In the genomic region with DNA sequence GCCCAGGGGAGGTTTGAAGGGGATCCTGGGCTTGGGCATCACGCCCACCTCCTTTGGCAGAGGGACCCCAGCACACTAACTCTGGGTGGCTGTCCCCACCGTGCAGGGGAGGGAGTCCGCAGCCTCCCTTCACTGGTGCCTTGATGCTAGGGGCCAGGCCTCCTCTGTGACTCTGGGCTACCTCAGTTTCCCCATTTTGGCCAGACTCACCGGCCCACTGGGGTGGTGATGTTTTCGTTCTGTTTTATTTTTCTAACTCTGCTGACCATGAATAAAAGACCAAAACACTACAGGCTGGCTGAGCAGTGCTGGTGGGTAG, we compare ENCODE assay signal across 8 cellular contexts. TPM values are rescaled to one million over a fixed set of nuclear protein-coding genes. Genes with fewer than 3 reads are reported as not detected.
DNase-seq lines count a peak whose midpoint lies in the region; ATAC-seq and TF ChIP-seq lines count a peak whose summit lies in the region.

No MANE protein-coding gene starts in this region.

- H3K4me1 Mint-ChIP-seq in activated T-helper 17 cell treated with anti-CD3 and anti-CD28 coated beads, Interleukin-2, amount 50 U/mL, for 72 hours, result no peaks in the 10 kb centered on the region
- H3K4me1 Mint-ChIP-seq in stimulated activated naive B cell treated with anti-CD40 and anti-IgM and Interleukin-4, amounts not matched to agents 10 μg/mL and 1 μg/mL and 100 μg/mL, for 72 hours, result peaks cover 25 to 37% of the 10 kb centered on the region in 2 donors

- ATAC-seq in activated T-helper 17 cell treated with anti-CD3 and anti-CD28 coated beads, Interleukin-2, amount 50 U/mL, for 72 hours (replicated peaks), result no peak
- ATAC-seq in right cardiac atrium (no peak), GM18502 (IDR thresholded peaks at IDR 0.05; ENCODE audit: poor library complexity, unreplicated experiment) (no peak)
- ATAC-seq in stimulated activated naive B cell treated with anti-CD40 and anti-IgM and Interleukin-4, amounts not matched to agents 10 μg/mL and 1 μg/mL and 100 μg/mL, for 72 hours (replicated peaks), result peak in 1 of 2 donors; percentile 6

- H3K27ac ChIP-seq in HEK293 (ENCODE audit: extremely low read depth, low read depth, low read length) (peak overlapping the region; percentile 86; the same call in 1 of the 2 replicates), right cardiac atrium (ENCODE audit: low read length) (peak overlapping the region; percentile 55)

- 45% methylated on average over 5 of the region's 5 CpGs for WGBS in right cardiac atrium

- H3K36me3 Mint-ChIP-seq in activated T-helper 17 cell treated with anti-CD3 and anti-CD28 coated beads, Interleukin-2, amount 50 U/mL, for 72 hours (ENCODE audit: low read depth), result peaks cover 49% of the 10 kb centered on the region
- H3K36me3 Mint-ChIP-seq in stimulated activated naive B cell treated with anti-CD40 and anti-IgM and Interleukin-4, amounts not matched to agents 10 μg/mL and 1 μg/mL and 100 μg/mL, for 72 hours, result peaks cover 33 to 46% of the 10 kb centered on the region in 2 donors

- peak overlapping the region; percentile 95 for H3K27ac Mint-ChIP-seq in activated T-helper 17 cell treated with anti-CD3 and anti-CD28 coated beads, Interleukin-2, amount 50 U/mL, for 72 hours
- H3K27ac Mint-ChIP-seq in stimulated activated naive B cell treated with anti-CD40 and anti-IgM and Interleukin-4, amounts not matched to agents 10 μg/mL and 1 μg/mL and 100 μg/mL, for 72 hours, result peak overlapping the region; percentile 98

- intact Hi-C loops in right cardiac atrium (cut with DNase I), result no loop called here

- TF ChIP-seq CTCF in HEK293 (tag by site-specific recombination; IDR thresholded peaks at IDR 0.05), result no peak

- H3K4me1 ChIP-seq in HEK293 (ENCODE audit: control insufficient read depth, insufficient read depth, low read length) (no peaks in the 10 kb centered on the region; the same call in 1 of the 2 replicates), right cardiac atrium (ENCODE audit: control insufficient read depth, insufficient read depth, low read length) (no peaks in the 10 kb centered on the region)

- no peaks in the 10 kb centered on the region for H3K27me3 ChIP-seq in right cardiac atrium (ENCODE audit: control insufficient read depth, insufficient read depth)

- peaks cover 9 to 18% of the 10 kb centered on the region in 2 experiments; a peak in 2 of 3 replicates for H3K36me3 ChIP-seq in HEK293 (ENCODE audit: control insufficient read depth in 2 of 2, insufficient read depth in 1 of 2, low read length in 2 of 2)

- no peaks in the 10 kb centered on the region for H3K9me3 Mint-ChIP-seq in activated T-helper 17 cell treated with anti-CD3 and anti-CD28 coated beads, Interleukin-2, amount 50 U/mL, for 72 hours
- no peaks in the 10 kb centered on the region for H3K9me3 Mint-ChIP-seq in stimulated activated naive B cell treated with anti-CD40 and anti-IgM and Interleukin-4, amounts not matched to agents 10 μg/mL and 1 μg/mL and 100 μg/mL, for 72 hours

- POLR2A ChIA-PET in HEK293 (lab: Yijun Ruan, JAX), result interaction anchor here (1.0 to 1.4 kb wide), 4 partner anchors 8 to 161 kb away, joined by 6 to 9 read pairs (median 7); partner anchors contain the start of genes POP7, SLC12A9, SRRT and UFSP1

- peak in 1 of 3 donors; percentile 74 for DNase-seq in right cardiac atrium
- no peak for DNase-seq in stimulated activated naive B cell treated with anti-CD40 and anti-IgM and Interleukin-4, amounts not matched to agents 10 μg/mL and 1 μg/mL and 100 μg/mL, for 72 hours
- no peak for DNase-seq in SIG-M5 (lab: John Stamatoyannopoulos, UW)
- DNase-seq in SHP77 treated with DMSO at 0.1 percent for 48 hours (lab: John Stamatoyannopoulos, UW), result no peak
- no peak for DNase-seq in NCI-H1417 treated with DMSO at 0.1 percent for 48 hours (lab: John Stamatoyannopoulos, UW)

- peak overlapping the region; percentile 64 for H3K4me3 ChIP-seq in HEK293 (ENCODE audit: low read depth, low read length)
- peak overlapping the region; percentile 89 for H3K4me3 ChIP-seq in right cardiac atrium (ENCODE audit: low read length)

- H3K4me3 Mint-ChIP-seq in activated T-helper 17 cell treated with anti-CD3 and anti-CD28 coated beads, Interleukin-2, amount 50 U/mL, for 72 hours, result peak overlapping the region; percentile 86
- H3K4me3 Mint-ChIP-seq in stimulated activated naive B cell treated with anti-CD40 and anti-IgM and Interleukin-4, amounts not matched to agents 10 μg/mL and 1 μg/mL and 100 μg/mL, for 72 hours, result peak overlapping the region; percentile 92 to 95

- CTCF ChIA-PET in HEK293 (lab: Yijun Ruan, JAX), result interaction anchor here (0.6 to 1.0 kb wide), 3 partner anchors 9 to 142 kb away, joined by 3 to 4 read pairs (median 4); partner anchors contain the start of gene SLC12A9

- no peaks in the 10 kb centered on the region for H3K27me3 Mint-ChIP-seq in activated T-helper 17 cell treated with anti-CD3 and anti-CD28 coated beads, Interleukin-2, amount 50 U/mL, for 72 hours
- H3K27me3 Mint-ChIP-seq in stimulated activated naive B cell treated with anti-CD40 and anti-IgM and Interleukin-4, amounts not matched to agents 10 μg/mL and 1 μg/mL and 100 μg/mL, for 72 hours, result no peaks in the 10 kb centered on the region

- H3K9me3 ChIP-seq in HEK293 (ENCODE audit: control insufficient read depth, insufficient read depth, low read depth, low read length), result no peaks in the 10 kb centered on the region
- H3K9me3 ChIP-seq in right cardiac atrium (ENCODE audit: control insufficient read depth, low read length), result no peaks in the 10 kb centered on the region

TF ChIP-seq in HEK293, 187 proteins besides CTCF, POLR2A, EP300 and RAD21:
- TF ChIP-seq ZNF600 (tag by site-specific recombination; IDR thresholded peaks at IDR 0.05) (peak; percentile 22; the same call in 1 of the 2 replicates), ZNF558 (tag by site-specific recombination; IDR thresholded peaks at IDR 0.05) (no peak)

RNA-seq across cellular contexts. Expression of gene TRIP6, which starts 0.5 kb away (rescaled TPM):
- total RNA-seq in activated T-helper 17 cell treated with anti-CD3 and anti-CD28 coated beads, Interleukin-2, amount 50 U/mL, for 72 hours, result 10 to 100 TPM; 36.5 to 43.5 TPM
- 10 to 100 TPM; 34.1 to 49.6 (median 46.9) TPM for total RNA-seq in right cardiac atrium
- polyA plus RNA-seq in right cardiac atrium, result 31.4 TPM

RNA-seq across cellular contexts. Expression of gene SRRT, which starts 8.2 kb away (rescaled TPM):
- total RNA-seq in activated T-helper 17 cell treated with anti-CD3 and anti-CD28 coated beads, Interleukin-2, amount 50 U/mL, for 72 hours, result 100 to 1,000 TPM; 208 to 255 TPM
- total RNA-seq in right cardiac atrium, result 10 to 100 TPM; 79.1 to 88.0 (median 82.2) TPM
- 45.8 TPM for polyA plus RNA-seq in right cardiac atrium

RNA-seq across cellular contexts. Expression of gene SLC12A9, which starts 14.2 kb away (rescaled TPM):
- 10 to 100 TPM; 15.7 to 30.1 TPM for total RNA-seq in activated T-helper 17 cell treated with anti-CD3 and anti-CD28 coated beads, Interleukin-2, amount 50 U/mL, for 72 hours
- total RNA-seq in right cardiac atrium, result 10 to 100 TPM in 3 of 4 donors, 1 to 10 TPM in 1; 9.3 to 16.9 (median 12.6) TPM
- polyA plus RNA-seq in right cardiac atrium, result 6.4 TPM

RNA-seq across cellular contexts. Expression of gene UFSP1, which starts 22.8 kb away (rescaled TPM):
- 1 to 10 TPM in 1 of 2 donors, under 1 TPM in 1; 0.79 to 3.2 TPM for total RNA-seq in activated T-helper 17 cell treated with anti-CD3 and anti-CD28 coated beads, Interleukin-2, amount 50 U/mL, for 72 hours
- total RNA-seq in right cardiac atrium, result 1 to 10 TPM; 2.5 to 3.5 (median 3.0) TPM
- 3.6 TPM for polyA plus RNA-seq in right cardiac atrium

RNA-seq across cellular contexts. Expression of gene ACHE, which starts 29.0 kb away (rescaled TPM):
- total RNA-seq in activated T-helper 17 cell treated with anti-CD3 and anti-CD28 coated beads, Interleukin-2, amount 50 U/mL, for 72 hours, result not detected
- total RNA-seq in right cardiac atrium, result 10 to 100 TPM; 13.7 to 32.5 (median 22.7) TPM
- polyA plus RNA-seq in right cardiac atrium, result 11.3 TPM
